In the genomic region with DNA sequence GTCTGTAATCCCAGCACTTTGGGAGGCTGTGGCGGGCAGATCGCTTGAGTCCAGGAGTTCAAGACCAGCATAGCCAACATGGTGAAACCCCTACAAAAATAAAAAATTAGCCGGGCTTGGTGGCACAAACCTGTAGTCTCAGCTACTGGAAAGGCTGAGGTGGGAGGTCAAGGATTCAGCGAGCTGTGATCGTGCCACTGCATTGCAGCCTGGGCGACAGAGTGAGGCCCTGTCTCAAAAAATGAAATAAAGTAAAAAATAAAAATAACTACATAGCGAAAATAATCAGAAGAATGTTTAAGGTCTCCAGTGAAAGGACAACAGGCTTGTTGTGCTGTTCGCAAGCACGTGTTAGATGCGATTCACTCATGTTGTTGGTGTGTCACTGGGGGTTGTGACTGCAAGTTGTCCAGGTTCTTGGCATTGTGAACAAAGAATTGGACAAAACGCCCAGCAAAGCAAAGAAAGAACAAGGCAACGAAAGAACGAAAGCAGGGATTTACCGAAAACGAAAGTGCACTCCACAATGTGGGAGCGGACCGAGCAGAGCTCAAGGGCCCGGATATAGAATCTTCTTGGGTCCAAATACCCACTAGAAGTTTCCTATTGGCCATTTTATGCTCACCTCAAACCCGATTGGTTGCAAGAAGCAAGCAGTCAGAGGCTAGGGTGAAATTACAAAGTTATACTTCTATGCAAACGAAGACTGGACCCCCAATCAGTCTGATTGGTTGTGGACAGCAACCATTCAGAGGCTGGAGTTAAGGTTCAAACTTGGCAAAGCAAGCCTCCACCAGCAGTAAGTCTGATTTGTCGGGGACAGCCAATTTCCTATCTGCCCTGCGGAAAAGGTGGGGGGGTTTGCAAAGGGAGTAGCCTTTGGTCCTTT, we compare ENCODE assay signal across 8 cellular contexts. TPM values are rescaled to one million over a fixed set of nuclear protein-coding genes. Genes with fewer than 3 reads are reported as not detected.
A peak's percentile ranks its signal among the peaks of the same experiment; 100 is the strongest.
DNase-seq lines count a peak whose midpoint lies in the region; ATAC-seq and TF ChIP-seq lines count a peak whose summit lies in the region.

No MANE protein-coding gene starts in this region.

- H3K9ac ChIP-seq in Karpas-422 (ENCODE audit: low read length) = peak overlapping the region; percentile 86

- no peaks in the 10 kb centered on the region for H4K20me1 ChIP-seq in Karpas-422 (ENCODE audit: insufficient read depth, low read depth, low read length)

- peak overlapping the region; percentile 87 to 93 for H3K4me3 Mint-ChIP-seq in activated T-cell treated with anti-CD3 and anti-CD28 coated beads, Interleukin-2, amount 50 U/mL, for 72 hours

- no peaks in the 10 kb centered on the region for H3K9me3 ChIP-seq in cardiac muscle cell (ENCODE audit: low read depth)
- no peaks in the 10 kb centered on the region for H3K9me3 ChIP-seq in Karpas-422 (ENCODE audit: low read length)
- H3K9me3 ChIP-seq in iPS DF 6.9 (ENCODE audit: control insufficient read depth, insufficient read depth, low read length) = no peaks in the 10 kb centered on the region
- H3K9me3 ChIP-seq in spleen = no peaks in the 10 kb centered on the region

- H3K4me3 ChIP-seq in cardiac muscle cell (peak overlapping the region; percentile 57), Karpas-422 (ENCODE audit: low read length) (peak overlapping the region; percentile 76), iPS DF 6.9 (ENCODE audit: low read length) (peak overlapping the region; percentile 85; the same call in 1 of the 2 replicates), spleen (peak overlapping the region; percentile 74 to 89 (median 80))

- no peak for ATAC-seq in left ventricle myocardium superior
- no peak for ATAC-seq in activated T-cell treated with anti-CD3 and anti-CD28 coated beads, Interleukin-2, amount 50 U/mL, for 72 hours (replicated peaks in 1 of 2)

- H3K36me3 ChIP-seq in cardiac muscle cell (no peaks in the 10 kb centered on the region), Karpas-422 (ENCODE audit: insufficient read depth, low read length) (peaks cover 7% of the 10 kb centered on the region; the same call in 1 of the 2 replicates), iPS DF 6.9 (ENCODE audit: control insufficient read depth, insufficient read depth, low read length) (no peaks in the 10 kb centered on the region), spleen (no peaks in the 10 kb centered on the region)

- no peak for TF ChIP-seq CTCF in cardiac muscle cell (IDR thresholded peaks at IDR 0.05; ENCODE audit: low read depth, low read length)
- TF ChIP-seq CTCF in spleen (IDR thresholded peaks at IDR 0.05 in 8 of 11, conservative IDR thresholded peaks at IDR 0.05 in 3 of 11) = no peak

- peaks cover 41% of the 10 kb centered on the region for H3K79me2 ChIP-seq in Karpas-422 (ENCODE audit: low read length)

- no peaks in the 10 kb centered on the region for H3K4me1 ChIP-seq in cardiac muscle cell (ENCODE audit: low read depth)
- H3K4me1 ChIP-seq in Karpas-422 (ENCODE audit: low read length) = peaks cover 26% of the 10 kb centered on the region
- peaks cover 1% of the 10 kb centered on the region; the same call in 1 of the 2 replicates for H3K4me1 ChIP-seq in iPS DF 6.9 (ENCODE audit: control insufficient read depth, insufficient read depth, low read length)
- H3K4me1 ChIP-seq in spleen = peaks cover 9 to 47% (median 30%) of the 10 kb centered on the region in 6 donors

- H3K27ac Mint-ChIP-seq in activated T-cell treated with anti-CD3 and anti-CD28 coated beads, Interleukin-2, amount 50 U/mL, for 72 hours = peak overlapping the region; percentile 97

- H3K27me3 ChIP-seq in cardiac muscle cell (no peaks in the 10 kb centered on the region), Karpas-422 (ENCODE audit: low read length) (no peaks in the 10 kb centered on the region), iPS DF 6.9 (ENCODE audit: control insufficient read depth, insufficient read depth, low read length) (no peaks in the 10 kb centered on the region), spleen (replicated peaks in 1 of 7) (no peaks in the 10 kb centered on the region)

- H3K9me2 ChIP-seq in Karpas-422 (replicated peaks; ENCODE audit: insufficient read depth, low read length) = no peaks in the 10 kb centered on the region

- H3K4me1 Mint-ChIP-seq in activated T-cell treated with anti-CD3 and anti-CD28 coated beads, Interleukin-2, amount 50 U/mL, for 72 hours (ENCODE audit: low read depth) = peaks cover 40% of the 10 kb centered on the region

- WGBS in iPS DF 6.9 (ENCODE audit: insufficient coverage, insufficient read length) = no CpG with 5 or more reads among the region's 22 CpGs
- WGBS in spleen, 5 donors = 80 to 86% (median 83%) methylated on average over 22 of the region's 22 CpGs

- H3K27ac ChIP-seq in cardiac muscle cell = peak overlapping the region; percentile 88
- peak overlapping the region; percentile 76 for H3K27ac ChIP-seq in Karpas-422 (ENCODE audit: low read length)
- no peak overlapping the region for H3K27ac ChIP-seq in iPS DF 6.9 (ENCODE audit: low read length)
- peak overlapping the region; percentile 84 to 94 (median 90) for H3K27ac ChIP-seq in spleen

- H3K36me3 Mint-ChIP-seq in activated T-cell treated with anti-CD3 and anti-CD28 coated beads, Interleukin-2, amount 50 U/mL, for 72 hours (ENCODE audit: insufficient read depth in 2 of 2) = peaks cover 2 to 3% of the 10 kb centered on the region in 2 donors

- no peaks in the 10 kb centered on the region for H3K9me3 Mint-ChIP-seq in activated T-cell treated with anti-CD3 and anti-CD28 coated beads, Interleukin-2, amount 50 U/mL, for 72 hours

- peak overlapping the region; percentile 85 for H3K4me2 ChIP-seq in Karpas-422 (ENCODE audit: low read depth, low read length, poor library complexity, severe bottlenecking)

- H2AFZ ChIP-seq in Karpas-422 (ENCODE audit: low read length) = 0 out of 2 replicates have a peak overlapping the region, but pooled peaks have one; percentile 23

- TF ChIP-seq POLR2A in spleen (IDR thresholded peaks at IDR 0.05) = no peak

- no peaks in the 10 kb centered on the region for H3K27me3 Mint-ChIP-seq in activated T-cell treated with anti-CD3 and anti-CD28 coated beads, Interleukin-2, amount 50 U/mL, for 72 hours (ENCODE audit: low read depth)

- intact Hi-C loops in left ventricle myocardium superior (cut with micrococcal nuclease) (loop anchor here (10.0 kb wide), 1 partner anchor 169 kb away; no protein-coding TSS in a partner anchor), spleen (cut with DNase I; ENCODE audit: low total_unique reads) (no loop called here)

- DNase-seq in cardiac muscle cell (ENCODE audit: low read depth in 1 of 2, low spot score in 1 of 2) = peak; percentile 49 to 53
- DNase-seq in left ventricle myocardium superior = no peak
- DNase-seq in Karpas-422 = peak; percentile 80
- DNase-seq in activated T-cell treated with anti-CD3 and anti-CD28 coated beads, Interleukin-2, amount 50 U/mL, for 72 hours = peak in 1 of 2 donors; percentile 7
- peak; percentile 11 for DNase-seq in iPS DF 6.9 (ENCODE audit: low read depth, low spot score)
- no peak for DNase-seq in spleen
- DNase-seq in NCI-H1694 treated with DMSO at 0.1 percent for 48 hours (lab: John Stamatoyannopoulos, UW) = no peak
- DNase-seq in epidermal melanocyte (ENCODE audit: insufficient read length, low spot score) = no peak

RNA-seq across cellular contexts. Expression of a gene that starts 0.8 kb away (rescaled TPM):
- total RNA-seq in cardiac muscle cell (56.7 and 59.9 TPM in 2 replicates), left ventricle myocardium superior (118 TPM), spleen (10 to 100 TPM; 30.3 to 48.8 (median 32.9) TPM)
- polyA plus RNA-seq in cardiac muscle cell (47.2 and 48.5 TPM in 2 replicates), spleen (10 to 100 TPM; 15.3 to 19.0 (median 17.5) TPM)
- 53.0 and 56.6 TPM in 2 replicates for total RNA-seq in Karpas-422 (2014; rRNA removed; shearing (Covaris generic); ENCODE audit: low replicate concordance)
- total RNA-seq in activated T-cell treated with anti-CD3 and anti-CD28 coated beads, Interleukin-2, amount 50 U/mL, for 72 hours = 10 to 100 TPM; 49.6 to 51.3 TPM

Comparison
In these comparisons a context has a peak if more than half of its experiments do, and no peak if none do; other contexts are left out.
1. DNase-seq: peak in cardiac muscle cell (2 of 2), Karpas-422 (single experiment) and iPS DF 6.9 (single experiment); none in left ventricle myocardium superior (single experiment), spleen (single experiment), NCI-H1694 treated with DMSO at 0.1 percent for 48 hours (single experiment) and epidermal melanocyte (single experiment).
2. Peak in every context shown above with its lines, with median percentiles within 50 percentile points of each other: H3K4me3 ChIP-seq.